18 cellular contexts compared by ENCODE assay signal in genomic region chr5:171269717-171270116, GRCh38. TPM values are rescaled to one million over a fixed set of nuclear protein-coding genes. Genes with fewer than 3 reads are reported as not detected.
DNase-seq lines count a peak whose midpoint lies in the region; ATAC-seq and TF ChIP-seq lines count a peak whose summit lies in the region.
"Had no signal": no experiment of that assay in that cellular context is flagged by ENCODE, and none has a peak within 500 bp of the region (broad histone marks: within the 10 kb centered on the region; RNA-seq: fewer than 3 reads in every experiment).

No MANE protein-coding gene starts in this region.

- no peak overlapping the region for H3K23ac ChIP-seq in mesendoderm (ENCODE audit: low read length)

- no peak overlapping the region for H3K4me2 ChIP-seq in mesendoderm (ENCODE audit: low read length)

- no peak overlapping the region for H3K27ac ChIP-seq in mesendoderm (ENCODE audit: low read depth, low read length)
- H3K27ac ChIP-seq: right lobe of liver had no signal

- H3K79me2 ChIP-seq in mesendoderm (ENCODE audit: control insufficient read depth, insufficient read depth, low read length): no peaks in the 10 kb centered on the region

- no peak overlapping the region for H3K56ac ChIP-seq in mesendoderm (ENCODE audit: low read length)

- no peaks in the 10 kb centered on the region for H3K79me1 ChIP-seq in mesendoderm (ENCODE audit: low read length)

- DNase-seq in EH (ENCODE audit: low read depth) (peak; percentile 82), HS-5 (ENCODE audit: low read depth) (peak; percentile 71), choroid plexus epithelial cell (ENCODE audit: low read depth) (peak; percentile 78), mesendoderm (peak; percentile 24), NCI-H1930 (lab: John Stamatoyannopoulos, UW) (no peak), germinal center (ENCODE audit: low spot score) (no peak), Kasumi-1 (lab: John Stamatoyannopoulos, UW) (no peak)
- DNase-seq: activated CD8-positive, alpha-beta T cell treated with anti-CD3 and anti-CD28 coated beads for 36 hours; GDM1; HCEC 1CT; hypothalamus; right lobe of liver; T1000 had no signal

- no peak overlapping the region for H3K9ac ChIP-seq in mesendoderm (ENCODE audit: low read length)

- no peak overlapping the region for H4K8ac ChIP-seq in mesendoderm (ENCODE audit: low read depth, low read length)

- no peak overlapping the region for H2BK15ac ChIP-seq in mesendoderm (replicated peaks; ENCODE audit: low read depth)

- H2AK5ac ChIP-seq in mesendoderm (ENCODE audit: low read length): no peak overlapping the region

- no CpG with 5 or more reads among the region's 2 CpGs for WGBS in mesendoderm (ENCODE audit: extremely low coverage, insufficient coverage, low lambda C conversion rate)

- H3K4me1 ChIP-seq in mesendoderm (ENCODE audit: control insufficient read depth, low read depth, low read length): no peaks in the 10 kb centered on the region
- H3K4me1 ChIP-seq: right lobe of liver had no signal

- no peak for ATAC-seq in GM18909 (IDR thresholded peaks at IDR 0.05; ENCODE audit: poor library complexity, unreplicated experiment)
- ATAC-seq: activated CD8-positive, alpha-beta T cell treated with anti-CD3 and anti-CD28 coated beads for 36 hours; Panc1; right lobe of liver had no signal

- no peak overlapping the region for H3K18ac ChIP-seq in mesendoderm (ENCODE audit: low read length)

- H3K4ac ChIP-seq in mesendoderm (ENCODE audit: low read depth, low read length): no peak overlapping the region

- no peak overlapping the region for H2BK5ac ChIP-seq in mesendoderm (ENCODE audit: low read length)

- no peak for TF ChIP-seq CTCF in choroid plexus epithelial cell (conservative IDR thresholded peaks at IDR 0.05; ENCODE audit: low read depth, low read length)

- no peaks in the 10 kb centered on the region for H3K36me3 ChIP-seq in mesendoderm (ENCODE audit: control insufficient read depth, insufficient read depth, low read length)
- H3K36me3 ChIP-seq: right lobe of liver had no signal

- no peaks in the 10 kb centered on the region for H3K27me3 ChIP-seq in mesendoderm (ENCODE audit: insufficient read depth, low read length, poor library complexity)
- H3K27me3 ChIP-seq: right lobe of liver had no signal

- no peak overlapping the region for H4K5ac ChIP-seq in mesendoderm (ENCODE audit: low read length)

- H3K4me3 ChIP-seq in choroid plexus epithelial cell (ENCODE audit: low read depth, low read length) (no peak overlapping the region), mesendoderm (ENCODE audit: low read length) (no peak overlapping the region)
- H3K4me3 ChIP-seq: right lobe of liver had no signal

- no peak overlapping the region for H2BK120ac ChIP-seq in mesendoderm (ENCODE audit: low read depth, low read length)

RNA-seq across cellular contexts. Expression of gene TLX3, which starts 39.3 kb away (rescaled TPM):
- polyA plus RNA-seq in mesendoderm (2013, experiment 1 of 2): 0.08 TPM
- 0.10 TPM for polyA plus RNA-seq in mesendoderm (2013, experiment 2 of 2)
- polyA plus RNA-seq: CD14-positive monocyte, liver, neural cell had no signal

Comparison
In these comparisons a context has a peak if more than half of its experiments do, and no peak if none do; other contexts are left out.
1. DNase-seq: peak in EH (single experiment), HS-5 (single experiment), choroid plexus epithelial cell (single experiment) and mesendoderm (single experiment); none in NCI-H1930 (0 of 2), germinal center (single experiment) and Kasumi-1 (0 of 2).